Comparison of ENCODE assay signal across 30 cellular contexts in genomic region chr6:83138118-83138722, GRCh38.
"Had no signal": no experiment of that assay in that cellular context is flagged by ENCODE, and none has a peak within 500 bp of the region (broad histone marks: within the 10 kb centered on the region; RNA-seq: fewer than 3 reads in every experiment).

No MANE protein-coding gene starts in this region.

- H3K27ac Mint-ChIP-seq: activated CD8-positive, alpha-beta T cell treated with anti-CD3 and anti-CD28 coated beads for 36 hours; activated naive CD4-positive, alpha-beta T cell treated with anti-CD3 and anti-CD28 coated beads, Interleukin-2, amount 50 U/mL, for 24 hours; activated naive CD8-positive, alpha-beta T cell treated with anti-CD3 and anti-CD28 coated beads, Interleukin-2, amount 10 ng/mL, durations not matched to agents 7 days and 5 days; activated T-cell treated with anti-CD3 and anti-CD28 coated beads, Interleukin-2, amount 50 U/mL, for 72 hours; activated T-helper 17 cell treated with anti-CD3 and anti-CD28 coated beads, Interleukin-2, amount 50 U/mL, for 72 hours had no signal

- H3K27me3 ChIP-seq: ascending aorta, MG63, SJCRH30 had no signal

- H3K36me3 ChIP-seq: SJCRH30 had no signal

- DNase-seq: activated CD4-positive, alpha-beta T cell treated with anti-CD3 and anti-CD28 coated beads for 1 hour; activated CD4-positive, alpha-beta T cell treated with anti-CD3 and anti-CD28 coated beads for 48 hours; activated CD4-positive, CD25-positive, alpha-beta regulatory T cell; activated CD8-positive, alpha-beta T cell treated with anti-CD3 and anti-CD28 coated beads for 36 hours; activated effector memory CD4-positive, alpha-beta T cell treated with anti-CD3 and anti-CD28 coated beads, Interleukin-2, amount 50 U/mL, for 16 hours; activated naive CD4-positive, alpha-beta T cell treated with Interleukin-2 at 50 U/mL for 16 hours; activated naive CD8-positive, alpha-beta T cell treated with anti-CD3 and anti-CD28 coated beads, Interleukin-2, amount 10 ng/mL, durations not matched to agents 7 days and 5 days; activated T-cell treated with anti-CD3 and anti-CD28 coated beads, Interleukin-2, amount 50 U/mL, for 1 hour; activated T-cell treated with anti-CD3 and anti-CD28 coated beads, Interleukin-2, amount 50 U/mL, for 72 hours; amygdala; central memory CD4-positive, alpha-beta T cell; Karpas-422; MG63; NCI-H1092; NCI-H1436 treated with DMSO at 0.1 percent for 48 hours; NCI-H1694 treated with DMSO at 0.1 percent for 48 hours; NCI-H2029 treated with DMSO at 0.1 percent for 48 hours; NCI-H2107; NCI-H2171; NCI-H510A; NCI-H748 treated with DMSO at 0.1 percent for 48 hours; NK-92 treated with Interleukin-12 subunit alpha and Interleukin-12 subunit beta, amount 100 ng/mL, for 24 hours; SHP77; SJCRH30; T1000; WERI-Rb-1 had no signal

- H3K4me1 Mint-ChIP-seq: activated naive CD4-positive, alpha-beta T cell treated with anti-CD3 and anti-CD28 coated beads, Interleukin-2, amount 50 U/mL, for 24 hours; activated naive CD8-positive, alpha-beta T cell treated with anti-CD3 and anti-CD28 coated beads, Interleukin-2, amount 10 ng/mL, durations not matched to agents 7 days and 5 days; activated T-helper 17 cell treated with anti-CD3 and anti-CD28 coated beads, Interleukin-2, amount 50 U/mL, for 72 hours had no signal

- H3K4me3 ChIP-seq: ascending aorta, MG63, SJCRH30, SK-N-MC had no signal

- H3K9me3 ChIP-seq: ascending aorta, MG63, SJCRH30 had no signal

- H3K4me3 Mint-ChIP-seq: activated CD8-positive, alpha-beta T cell treated with anti-CD3 and anti-CD28 coated beads for 36 hours; activated naive CD4-positive, alpha-beta T cell treated with anti-CD3 and anti-CD28 coated beads, Interleukin-2, amount 50 U/mL, for 24 hours; activated naive CD8-positive, alpha-beta T cell treated with anti-CD3 and anti-CD28 coated beads, Interleukin-2, amount 10 ng/mL, durations not matched to agents 7 days and 5 days; activated T-cell treated with anti-CD3 and anti-CD28 coated beads, Interleukin-2, amount 50 U/mL, for 72 hours; activated T-helper 17 cell treated with anti-CD3 and anti-CD28 coated beads, Interleukin-2, amount 50 U/mL, for 72 hours had no signal

- H3K27me3 Mint-ChIP-seq: activated CD8-positive, alpha-beta T cell treated with anti-CD3 and anti-CD28 coated beads for 36 hours; activated naive CD4-positive, alpha-beta T cell treated with anti-CD3 and anti-CD28 coated beads, Interleukin-2, amount 50 U/mL, for 24 hours; activated naive CD8-positive, alpha-beta T cell treated with anti-CD3 and anti-CD28 coated beads, Interleukin-2, amount 10 ng/mL, durations not matched to agents 7 days and 5 days; activated T-helper 17 cell treated with anti-CD3 and anti-CD28 coated beads, Interleukin-2, amount 50 U/mL, for 72 hours had no signal

- H3K9me3 Mint-ChIP-seq: activated CD8-positive, alpha-beta T cell treated with anti-CD3 and anti-CD28 coated beads for 36 hours; activated naive CD4-positive, alpha-beta T cell treated with anti-CD3 and anti-CD28 coated beads, Interleukin-2, amount 50 U/mL, for 24 hours; activated naive CD8-positive, alpha-beta T cell treated with anti-CD3 and anti-CD28 coated beads, Interleukin-2, amount 10 ng/mL, durations not matched to agents 7 days and 5 days; activated T-cell treated with anti-CD3 and anti-CD28 coated beads, Interleukin-2, amount 50 U/mL, for 72 hours; activated T-helper 17 cell treated with anti-CD3 and anti-CD28 coated beads, Interleukin-2, amount 50 U/mL, for 72 hours had no signal

- ATAC-seq: activated CD8-positive, alpha-beta T cell treated with anti-CD3 and anti-CD28 coated beads for 36 hours; activated T-cell treated with anti-CD3 and anti-CD28 coated beads, Interleukin-2, amount 50 U/mL, for 72 hours; activated T-helper 17 cell treated with anti-CD3 and anti-CD28 coated beads, Interleukin-2, amount 50 U/mL, for 72 hours had no signal

- H3K4me1 ChIP-seq: ascending aorta, SJCRH30 had no signal

- H3K27ac ChIP-seq: ascending aorta, SJCRH30, SK-N-MC, WERI-Rb-1 had no signal
